In the genomic region with DNA sequence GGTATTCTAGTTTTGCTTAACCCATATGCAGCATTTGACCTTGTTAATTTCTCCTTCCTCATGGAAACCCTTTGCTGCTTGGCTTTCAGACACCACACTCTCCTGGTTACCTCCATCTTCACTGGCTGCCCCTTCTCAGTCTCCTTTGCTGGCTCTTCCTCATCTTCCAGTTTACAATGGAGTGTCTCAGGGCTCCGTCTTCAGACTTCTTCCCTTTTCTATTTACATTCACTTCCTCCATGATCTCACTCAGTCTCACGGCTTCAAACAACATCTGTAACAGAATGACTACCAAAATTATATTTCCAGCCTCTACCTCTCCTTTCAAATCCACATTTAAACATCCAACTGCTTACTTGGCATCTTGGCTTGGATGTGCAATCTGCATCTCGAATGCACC, we compare ENCODE assay signal across 2 cellular contexts.
TF ChIP-seq lines count a peak whose summit lies in the region.

No MANE protein-coding gene starts in this region.

TF ChIP-seq in SK-N-SH, 30 proteins besides CTCF, POLR2A, EP300 and RAD21:
- TF ChIP-seq, protein P1, sequence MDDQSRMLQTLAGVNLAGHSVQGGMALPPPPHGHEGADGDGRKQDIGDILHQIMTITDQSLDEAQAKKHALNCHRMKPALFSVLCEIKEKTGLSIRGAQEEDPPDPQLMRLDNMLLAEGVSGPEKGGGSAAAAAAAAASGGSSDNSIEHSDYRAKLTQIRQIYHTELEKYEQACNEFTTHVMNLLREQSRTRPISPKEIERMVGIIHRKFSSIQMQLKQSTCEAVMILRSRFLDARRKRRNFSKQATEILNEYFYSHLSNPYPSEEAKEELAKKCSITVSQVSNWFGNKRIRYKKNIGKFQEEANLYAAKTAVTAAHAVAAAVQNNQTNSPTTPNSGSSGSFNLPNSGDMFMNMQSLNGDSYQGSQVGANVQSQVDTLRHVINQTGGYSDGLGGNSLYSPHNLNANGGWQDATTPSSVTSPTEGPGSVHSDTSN (IDR thresholded peaks at IDR 0.05): no peak
- TF ChIP-seq MXI1 (IDR thresholded peaks at IDR 0.05; ENCODE audit: low read depth, low read length): no peak
- no peak for TF ChIP-seq TAF1 (IDR thresholded peaks at IDR 0.05; ENCODE audit: borderline replicate concordance, low read depth, low read length)
- no peak for TF ChIP-seq FOXJ3 (CRISPR knock-in tag; IDR thresholded peaks at IDR 0.05)
- TF ChIP-seq USF2 (IDR thresholded peaks at IDR 0.05; ENCODE audit: borderline replicate concordance, low read depth, low read length): no peak
- no peak for TF ChIP-seq GATA2 (CRISPR knock-in tag; IDR thresholded peaks at IDR 0.05)
- no peak for TF ChIP-seq REST (IDR thresholded peaks at IDR 0.05; ENCODE audit: low read depth, low read length)
- no peak for TF ChIP-seq MAX (IDR thresholded peaks at IDR 0.05; ENCODE audit: low read depth)
- TF ChIP-seq IRF3 (IDR thresholded peaks at IDR 0.05; ENCODE audit: low read depth, low read length): no peak
- no peak for TF ChIP-seq SMC3 (IDR thresholded peaks at IDR 0.05; ENCODE audit: low read depth, low read length)
- TF ChIP-seq RXRA (IDR thresholded peaks at IDR 0.05; ENCODE audit: borderline replicate concordance, low read depth): no peak
- no peak for TF ChIP-seq GABPA (IDR thresholded peaks at IDR 0.05; ENCODE audit: low read depth)
- TF ChIP-seq MEF2A (IDR thresholded peaks at IDR 0.05; ENCODE audit: borderline replicate concordance, low read depth): no peak
- no peak for TF ChIP-seq JUND (IDR thresholded peaks at IDR 0.05)

TF ChIP-seq in SK-N-SH treated with all-trans-retinoic acid at 6 μM for 48 hours, 23 proteins besides CTCF, POLR2A, EP300 and RAD21:
- TF ChIP-seq ZNF70 (CRISPR knock-in tag; IDR thresholded peaks at IDR 0.05) (no peak), SNAI2 (CRISPR knock-in tag; IDR thresholded peaks at IDR 0.05) (no peak), TSHZ2 (CRISPR knock-in tag; IDR thresholded peaks at IDR 0.05) (no peak), BACH2 (CRISPR knock-in tag; IDR thresholded peaks at IDR 0.05; ENCODE audit: borderline replicate concordance) (no peak), ZFP3 (CRISPR knock-in tag; IDR thresholded peaks at IDR 0.05) (no peak), ISL1 (CRISPR knock-in tag; IDR thresholded peaks at IDR 0.05) (no peak), ARNTL (CRISPR knock-in tag; IDR thresholded peaks at IDR 0.05; ENCODE audit: borderline replicate concordance, low read depth) (no peak), TOX (CRISPR knock-in tag; IDR thresholded peaks at IDR 0.05; ENCODE audit: borderline replicate concordance) (no peak), ZNF8 (CRISPR knock-in tag; IDR thresholded peaks at IDR 0.05) (no peak), CSDC2 (CRISPR knock-in tag; IDR thresholded peaks at IDR 0.05) (no peak), GLIS3 (CRISPR knock-in tag; IDR thresholded peaks at IDR 0.05) (no peak), PPARA (CRISPR knock-in tag; IDR thresholded peaks at IDR 0.05; ENCODE audit: borderline replicate concordance) (no peak), OSR1 (CRISPR knock-in tag; IDR thresholded peaks at IDR 0.05) (no peak), TCF4 (CRISPR knock-in tag; IDR thresholded peaks at IDR 0.05; ENCODE audit: borderline replicate concordance) (no peak), ESRRG (CRISPR knock-in tag; IDR thresholded peaks at IDR 0.05) (no peak)
- TF ChIP-seq, protein P2, sequence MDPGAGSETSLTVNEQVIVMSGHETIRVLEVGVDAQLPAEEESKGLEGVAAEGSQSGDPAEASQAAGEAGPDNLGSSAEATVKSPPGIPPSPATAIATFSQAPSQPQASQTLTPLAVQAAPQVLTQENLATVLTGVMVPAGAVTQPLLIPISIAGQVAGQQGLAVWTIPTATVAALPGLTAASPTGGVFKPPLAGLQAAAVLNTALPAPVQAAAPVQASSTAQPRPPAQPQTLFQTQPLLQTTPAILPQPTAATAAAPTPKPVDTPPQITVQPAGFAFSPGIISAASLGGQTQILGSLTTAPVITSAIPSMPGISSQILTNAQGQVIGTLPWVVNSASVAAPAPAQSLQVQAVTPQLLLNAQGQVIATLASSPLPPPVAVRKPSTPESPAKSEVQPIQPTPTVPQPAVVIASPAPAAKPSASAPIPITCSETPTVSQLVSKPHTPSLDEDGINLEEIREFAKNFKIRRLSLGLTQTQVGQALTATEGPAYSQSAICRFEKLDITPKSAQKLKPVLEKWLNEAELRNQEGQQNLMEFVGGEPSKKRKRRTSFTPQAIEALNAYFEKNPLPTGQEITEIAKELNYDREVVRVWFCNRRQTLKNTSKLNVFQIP (CRISPR knock-in tag; IDR thresholded peaks at IDR 0.05; ENCODE audit: borderline replicate concordance, low read depth): no peak
- TF ChIP-seq, protein P3, sequence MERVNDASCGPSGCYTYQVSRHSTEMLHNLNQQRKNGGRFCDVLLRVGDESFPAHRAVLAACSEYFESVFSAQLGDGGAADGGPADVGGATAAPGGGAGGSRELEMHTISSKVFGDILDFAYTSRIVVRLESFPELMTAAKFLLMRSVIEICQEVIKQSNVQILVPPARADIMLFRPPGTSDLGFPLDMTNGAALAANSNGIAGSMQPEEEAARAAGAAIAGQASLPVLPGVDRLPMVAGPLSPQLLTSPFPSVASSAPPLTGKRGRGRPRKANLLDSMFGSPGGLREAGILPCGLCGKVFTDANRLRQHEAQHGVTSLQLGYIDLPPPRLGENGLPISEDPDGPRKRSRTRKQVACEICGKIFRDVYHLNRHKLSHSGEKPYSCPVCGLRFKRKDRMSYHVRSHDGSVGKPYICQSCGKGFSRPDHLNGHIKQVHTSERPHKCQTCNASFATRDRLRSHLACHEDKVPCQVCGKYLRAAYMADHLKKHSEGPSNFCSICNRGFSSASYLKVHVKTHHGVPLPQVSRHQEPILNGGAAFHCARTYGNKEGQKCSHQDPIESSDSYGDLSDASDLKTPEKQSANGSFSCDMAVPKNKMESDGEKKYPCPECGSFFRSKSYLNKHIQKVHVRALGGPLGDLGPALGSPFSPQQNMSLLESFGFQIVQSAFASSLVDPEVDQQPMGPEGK (CRISPR knock-in tag; IDR thresholded peaks at IDR 0.05; ENCODE audit: borderline replicate concordance): no peak
